In the genomic region with DNA sequence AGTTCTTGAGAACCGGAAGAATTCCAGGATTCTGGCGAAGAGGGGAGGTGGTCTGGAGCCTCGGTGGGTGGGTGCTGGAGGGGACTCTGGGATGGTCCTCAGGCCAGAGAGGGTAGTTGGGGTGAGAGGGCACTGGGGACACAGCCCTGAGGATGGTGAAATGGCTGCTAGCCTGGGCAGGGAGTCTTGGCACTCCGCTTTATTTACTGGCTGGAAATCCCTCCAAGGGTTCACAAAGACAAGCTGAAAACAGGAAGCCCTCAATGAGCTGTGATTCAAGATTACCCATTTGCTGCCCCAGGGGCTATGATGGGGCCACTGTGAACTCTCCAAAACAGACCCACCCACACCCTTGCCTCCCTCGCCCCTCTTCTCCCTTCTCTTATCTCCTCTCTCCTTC, we compare ENCODE assay signal across 18 cellular contexts.
DNase-seq lines count a peak whose midpoint lies in the region; ATAC-seq and TF ChIP-seq lines count a peak whose summit lies in the region.
"Had no signal": no experiment of that assay in that cellular context is flagged by ENCODE, and none has a peak within 500 bp of the region (broad histone marks: within the 10 kb centered on the region; RNA-seq: fewer than 3 reads in every experiment).

No MANE protein-coding gene starts in this region.

- H2BK15ac ChIP-seq in mesendoderm (replicated peaks; ENCODE audit: low read depth), result no peak overlapping the region

- H3K79me2 ChIP-seq in mesendoderm (ENCODE audit: control insufficient read depth, insufficient read depth, low read length), result no peaks in the 10 kb centered on the region

- WGBS in mesendoderm (ENCODE audit: extremely low coverage, insufficient coverage, low lambda C conversion rate), result no CpG with 5 or more reads among the region's 5 CpGs
- WGBS in urinary bladder, result 68% methylated on average over 5 of the region's 5 CpGs

- H4K5ac ChIP-seq in mesendoderm (ENCODE audit: low read length), result no peak overlapping the region

- no peak overlapping the region for H2AK5ac ChIP-seq in mesendoderm (ENCODE audit: low read length)

- H3K18ac ChIP-seq in mesendoderm (ENCODE audit: low read length), result no peak overlapping the region

- H2BK120ac ChIP-seq in mesendoderm (ENCODE audit: low read depth, low read length), result no peak overlapping the region

- H3K27ac ChIP-seq in SJSA1 (peak overlapping the region; percentile 78; the same call in 1 of the 2 replicates), foreskin keratinocyte (no peak overlapping the region), mesendoderm (ENCODE audit: low read depth, low read length) (no peak overlapping the region), urinary bladder (ENCODE audit: low read depth) (peak overlapping the region; percentile 72)
- H3K27ac ChIP-seq: SK-N-MC had no signal

- H3K9me3 ChIP-seq in SJSA1 (replicated peaks), result no peaks in the 10 kb centered on the region

- no peak overlapping the region for H3K4ac ChIP-seq in mesendoderm (ENCODE audit: low read depth, low read length)

- no peak overlapping the region for H3K9ac ChIP-seq in mesendoderm (ENCODE audit: low read length)

- no peak overlapping the region for H2BK5ac ChIP-seq in mesendoderm (ENCODE audit: low read length)

- H4K8ac ChIP-seq in mesendoderm (ENCODE audit: low read depth, low read length), result no peak overlapping the region

- no peak overlapping the region for H3K23ac ChIP-seq in mesendoderm (ENCODE audit: low read length)

- no peaks in the 10 kb centered on the region for H3K79me1 ChIP-seq in mesendoderm (ENCODE audit: low read length)

- ATAC-seq in foreskin keratinocyte, result peak; percentile 39
- ATAC-seq in HG02870 (IDR thresholded peaks at IDR 0.05; ENCODE audit: unreplicated experiment), result no peak

- H3K36me3 ChIP-seq in SJSA1 (no peaks in the 10 kb centered on the region), mesendoderm (ENCODE audit: control insufficient read depth, insufficient read depth, low read length) (no peaks in the 10 kb centered on the region), urinary bladder (ENCODE audit: insufficient read depth) (no peaks in the 10 kb centered on the region)

- no peak overlapping the region for H3K4me2 ChIP-seq in mesendoderm (ENCODE audit: low read length)

- no peak for DNase-seq in SJSA1 (ENCODE audit: low read depth in 1 of 2, low spot score in 2 of 2)
- peak in 1 of 2 donors; percentile 30 for DNase-seq in foreskin keratinocyte
- DNase-seq in mesendoderm, result peak; percentile 36
- no peak for DNase-seq in NCI-H2196 treated with DMSO at 0.1 percent for 48 hours (lab: John Stamatoyannopoulos, UW; ENCODE audit: unreplicated experiment)
- DNase-seq in NK-92 treated with Interleukin-12 subunit alpha and Interleukin-12 subunit beta, amount 100 ng/mL, for 24 hours (lab: John Stamatoyannopoulos, UW), result no peak
- no peak for DNase-seq in NCI-H82 treated with DMSO at 0.1 percent for 48 hours (lab: John Stamatoyannopoulos, UW; ENCODE audit: unreplicated experiment)
- DNase-seq: activated CD4-positive, alpha-beta memory T cell treated with anti-CD3 and anti-CD28 coated beads, Interleukin-2, amount 10 ng/mL, durations not matched to agents 7 days and 5 days; activated naive CD8-positive, alpha-beta T cell treated with anti-CD3 and anti-CD28 coated beads, Interleukin-2, amount 10 ng/mL, durations not matched to agents 7 days and 5 days; activated T-cell treated with anti-CD3 and anti-CD28 coated beads, Interleukin-2, amount 50 U/mL, for 24 hours; AML-193; Calu3; NCI-H2029 treated with DMSO at 0.1 percent for 48 hours; NCI-H524; stimulated activated CD4-positive, alpha-beta T cell treated with anti-CD3 and anti-CD28 coated beads, Interleukin-2, amount 100 ng/mL, for 48 hours; T1000 had no signal

- no peak overlapping the region for H3K56ac ChIP-seq in mesendoderm (ENCODE audit: low read length)

- H3K4me3 ChIP-seq in SJSA1 (no peak overlapping the region), mesendoderm (ENCODE audit: low read length) (no peak overlapping the region), urinary bladder (ENCODE audit: low read depth, low read length) (no peak overlapping the region)
- H3K4me3 ChIP-seq: SK-N-MC had no signal

- TF ChIP-seq CTCF in foreskin keratinocyte (conservative IDR thresholded peaks at IDR 0.05), result no peak

- H3K27me3 ChIP-seq in SJSA1 (replicated peaks) (no peaks in the 10 kb centered on the region), foreskin keratinocyte (no peaks in the 10 kb centered on the region), mesendoderm (ENCODE audit: insufficient read depth, low read length, poor library complexity) (no peaks in the 10 kb centered on the region)

- H3K4me1 ChIP-seq in SJSA1 (replicated peaks), result peaks cover 30% of the 10 kb centered on the region
- H3K4me1 ChIP-seq in foreskin keratinocyte, result peaks cover 7% of the 10 kb centered on the region
- no peaks in the 10 kb centered on the region for H3K4me1 ChIP-seq in mesendoderm (ENCODE audit: control insufficient read depth, low read depth, low read length)
- H3K4me1 ChIP-seq in urinary bladder (ENCODE audit: insufficient read depth), result peaks cover 4% of the 10 kb centered on the region

Comparison
In these comparisons a context has a peak if more than half of its experiments do, and no peak if none do; other contexts are left out.
1. H3K27ac ChIP-seq: peak in SJSA1 (single experiment) and urinary bladder (single experiment); none in foreskin keratinocyte (single experiment) and mesendoderm (single experiment).